8 cellular contexts compared by ENCODE assay signal in the genomic region with DNA sequence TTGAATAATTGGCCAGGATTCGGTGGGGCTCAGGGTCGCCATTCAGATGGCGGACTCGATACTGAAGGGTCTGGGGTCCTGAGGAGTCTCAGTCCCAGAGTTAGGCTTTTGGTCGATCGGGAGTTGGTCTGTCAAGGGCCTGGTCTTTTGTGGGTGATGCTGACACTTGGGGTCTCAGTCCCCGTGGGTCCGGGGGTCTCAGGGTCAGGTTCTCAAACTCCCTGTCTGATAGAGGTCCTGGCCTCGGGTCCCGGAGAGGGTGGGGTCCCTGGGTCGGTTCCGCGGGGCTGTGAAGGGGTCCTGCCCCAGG. TPM values are rescaled to one million over a fixed set of nuclear protein-coding genes. Genes with fewer than 3 reads are reported as not detected.
DNase-seq lines count a peak whose midpoint lies in the region; ATAC-seq and TF ChIP-seq lines count a peak whose summit lies in the region.

No MANE protein-coding gene starts in this region.

- TF ChIP-seq CTCF in GM12864 (IDR thresholded peaks at IDR 0.05; ENCODE audit: low read depth, low read length, missing control alignments) (no peak), fibroblast of mammary gland (conservative IDR thresholded peaks at IDR 0.05; ENCODE audit: control insufficient read depth, insufficient read depth, low read depth, low read length) (no peak), retinal pigment epithelial cell (conservative IDR thresholded peaks at IDR 0.05; ENCODE audit: low read depth, low read length) (no peak)

- DNase-seq in GM12864 (ENCODE audit: low read depth) = no peak
- no peak for DNase-seq in SJCRH30
- no peak for DNase-seq in fibroblast of mammary gland (ENCODE audit: low read depth)
- DNase-seq in retinal pigment epithelial cell (ENCODE audit: low read depth) = no peak
- no peak for DNase-seq in NCI-H146 treated with DMSO at 0.1 percent for 48 hours (lab: John Stamatoyannopoulos, UW; ENCODE audit: unreplicated experiment)
- DNase-seq in dermis blood vessel endothelial cell = no peak

- H3K4me1 ChIP-seq in SJCRH30 = peaks cover 16% of the 10 kb centered on the region

- no peaks in the 10 kb centered on the region for H3K27me3 ChIP-seq in SJCRH30

- H3K9me3 ChIP-seq in SJCRH30 (replicated peaks) = no peaks in the 10 kb centered on the region

- H3K27ac ChIP-seq in SJCRH30 = peak overlapping the region; percentile 44; the same call in 1 of the 2 replicates

- ATAC-seq in GM19463 (IDR thresholded peaks at IDR 0.05; ENCODE audit: unreplicated experiment) = no peak
- ATAC-seq in HG02885 (IDR thresholded peaks at IDR 0.05; ENCODE audit: poor library complexity, unreplicated experiment) = no peak

- peaks cover 25% of the 10 kb centered on the region for H3K36me3 ChIP-seq in SJCRH30

- peak overlapping the region; percentile 97 for H3K4me3 ChIP-seq in GM12864 (ENCODE audit: low read depth, low read length)
- peak overlapping the region; percentile 100 for H3K4me3 ChIP-seq in SJCRH30
- peak overlapping the region; percentile 77 for H3K4me3 ChIP-seq in fibroblast of mammary gland (ENCODE audit: control insufficient read depth, low read depth, low read length)
- peak overlapping the region; percentile 64 for H3K4me3 ChIP-seq in retinal pigment epithelial cell (ENCODE audit: low read length)

RNA-seq across cellular contexts. Expression of gene NCKIPSD, which starts 0.5 kb away (rescaled TPM):
- 11.8 and 13.7 TPM in 2 replicates for total RNA-seq in SJCRH30 (2014; rRNA removed; shearing (Covaris generic))
- total RNA-seq in dermis blood vessel endothelial cell = 6.3 and 8.9 TPM in 2 replicates

RNA-seq across cellular contexts. Expression of gene CELSR3, which starts 22.6 kb away (rescaled TPM):
- total RNA-seq in SJCRH30 (2014; rRNA removed; shearing (Covaris generic)) = 1.1 and 1.7 TPM in 2 replicates
- 0.17 and 0.47 TPM in 2 replicates for total RNA-seq in dermis blood vessel endothelial cell

RNA-seq across cellular contexts. Expression of gene IP6K2, which starts 31.8 kb away (rescaled TPM):
- 61.2 and 67.3 TPM in 2 replicates for total RNA-seq in SJCRH30 (2014; rRNA removed; shearing (Covaris generic))
- 49.7 and 58.2 TPM in 2 replicates for total RNA-seq in dermis blood vessel endothelial cell

RNA-seq across cellular contexts. Expression of gene SLC26A6, which starts 50.0 kb away (rescaled TPM):
- 14.8 and 18.9 TPM in 2 replicates for total RNA-seq in SJCRH30 (2014; rRNA removed; shearing (Covaris generic))
- total RNA-seq in dermis blood vessel endothelial cell = 23.9 and 27.7 TPM in 2 replicates
